In the genomic region with DNA sequence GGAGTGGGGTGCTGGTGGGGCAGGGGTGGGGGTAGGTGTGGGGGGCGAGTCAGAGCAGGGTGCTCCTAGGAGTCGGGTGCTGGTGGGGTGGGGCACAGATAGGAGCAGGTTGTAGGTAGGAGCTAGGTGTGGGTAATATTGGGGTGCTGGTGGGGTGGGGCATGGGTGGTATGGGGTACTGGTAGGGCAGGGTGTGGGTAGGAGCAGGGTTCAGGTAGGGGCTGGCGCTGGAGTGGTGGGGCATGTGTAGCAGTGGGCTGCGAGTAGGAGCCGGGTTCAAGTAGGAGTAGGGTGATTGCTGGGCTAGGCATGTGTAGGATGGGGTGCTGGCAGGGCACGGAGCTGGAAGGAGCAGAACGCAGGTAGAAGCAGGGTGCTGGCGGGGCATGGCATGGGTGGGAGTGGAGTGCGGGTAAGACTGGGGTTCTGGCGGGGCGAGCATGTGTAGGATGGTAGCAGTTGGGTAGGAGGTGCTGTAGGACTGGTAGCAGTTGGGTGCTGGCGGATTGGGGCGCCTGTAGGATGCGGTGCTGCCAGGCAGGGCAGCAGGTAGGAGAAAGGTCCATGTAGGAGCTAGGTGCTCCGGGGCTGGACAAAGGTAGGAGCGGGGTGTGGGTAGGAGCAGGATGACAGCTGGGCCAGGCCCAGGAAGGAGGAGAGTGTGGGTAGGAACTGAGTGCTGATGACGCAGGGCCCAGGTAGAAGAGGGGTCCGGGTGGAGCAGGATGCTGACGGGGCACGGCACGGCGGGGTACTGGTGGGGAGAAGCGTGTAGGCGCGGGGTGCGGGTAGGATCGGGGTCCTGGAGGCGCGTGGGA, we compare ENCODE assay signal across 10 cellular contexts.
DNase-seq lines count a peak whose midpoint lies in the region; ATAC-seq and TF ChIP-seq lines count a peak whose summit lies in the region.
"Had no signal": no experiment of that assay in that cellular context is flagged by ENCODE, and none has a peak within 500 bp of the region (broad histone marks: within the 10 kb centered on the region; RNA-seq: fewer than 3 reads in every experiment).

No MANE protein-coding gene starts in this region.

- intact Hi-C loops in head of caudate nucleus (cut with DNase I) (no loop called here), spleen (cut with DNase I; ENCODE audit: low total_unique reads) (no loop called here)

- TF ChIP-seq POLR2A in spleen (IDR thresholded peaks at IDR 0.05): no peak

- H3K27ac ChIP-seq in H9 (ENCODE audit: insufficient read length, low read depth, low read length): no peak overlapping the region
- peak overlapping the region in 7 of 8 donors; percentile 9 to 79 (median 74) for H3K27ac ChIP-seq in spleen
- H3K27ac ChIP-seq: WERI-Rb-1 had no signal

- no peak overlapping the region for H2AK5ac ChIP-seq in H9 (ENCODE audit: insufficient read length, low read length)

- ATAC-seq in HG03571 (IDR thresholded peaks at IDR 0.05; ENCODE audit: unreplicated experiment): no peak
- ATAC-seq in HG02642 (IDR thresholded peaks at IDR 0.05; ENCODE audit: poor library complexity, unreplicated experiment): no peak

- H3K4me3 ChIP-seq in spleen: peak overlapping the region in 7 of 8 donors; percentile 23 to 67 (median 42)

- H3K9me3 Mint-ChIP-seq in H9: no peaks in the 10 kb centered on the region
- no peaks in the 10 kb centered on the region for H3K9me3 Mint-ChIP-seq in activated T-cell treated with anti-CD3 and anti-CD28 coated beads, Interleukin-2, amount 50 U/mL, for 24 hours
- H3K9me3 Mint-ChIP-seq: immature natural killer cell had no signal

- H3K9ac ChIP-seq in H9 (ENCODE audit: extremely low read depth, insufficient read length, low read length): no peak overlapping the region

- peaks cover 5% of the 10 kb centered on the region; the same call in 1 of the 2 replicates for H3K27me3 ChIP-seq in H9 (ENCODE audit: insufficient read depth, low read length)
- H3K27me3 ChIP-seq in spleen (replicated peaks in 1 of 7): peaks cover 0 to 38% (median 0%) of the 10 kb centered on the region in 7 donors

- H2BK15ac ChIP-seq in H9 (ENCODE audit: low read depth, low read length): no peak overlapping the region

- peaks cover 8 to 19% of the 10 kb centered on the region in 2 experiments for H3K4me1 Mint-ChIP-seq in H9
- H3K4me1 Mint-ChIP-seq in activated T-cell treated with anti-CD3 and anti-CD28 coated beads, Interleukin-2, amount 50 U/mL, for 24 hours (ENCODE audit: low read depth): peaks cover 19% of the 10 kb centered on the region
- H3K4me1 Mint-ChIP-seq: immature natural killer cell had no signal

- no peak overlapping the region for H2AFZ ChIP-seq in H9 (ENCODE audit: low read length)

- no peaks in the 10 kb centered on the region for H3K79me1 ChIP-seq in H9 (ENCODE audit: insufficient read depth, low read depth, low read length, poor library complexity, severe bottlenecking)

- H3K9me3 ChIP-seq in H9 (ENCODE audit: control insufficient read depth, low read depth, low read length) (no peaks in the 10 kb centered on the region), spleen (no peaks in the 10 kb centered on the region)

- H3K79me2 ChIP-seq in H9 (ENCODE audit: insufficient read depth, low read length): no peaks in the 10 kb centered on the region

- no peaks in the 10 kb centered on the region for H3K36me3 Mint-ChIP-seq in H9 (ENCODE audit: insufficient read depth in 1 of 3, low read depth in 3 of 3)
- H3K36me3 Mint-ChIP-seq in activated T-cell treated with anti-CD3 and anti-CD28 coated beads, Interleukin-2, amount 50 U/mL, for 24 hours (ENCODE audit: low read depth): no peaks in the 10 kb centered on the region
- H3K36me3 Mint-ChIP-seq: immature natural killer cell had no signal

- no peaks in the 10 kb centered on the region for H4K20me1 ChIP-seq in H9 (ENCODE audit: control insufficient read depth, insufficient read depth, insufficient read length)

- no peak overlapping the region for H3K14ac ChIP-seq in H9 (ENCODE audit: insufficient read depth, low read length)

- peaks cover 25% of the 10 kb centered on the region for H3K27me3 Mint-ChIP-seq in H9 (ENCODE audit: low read depth)
- H3K27me3 Mint-ChIP-seq in activated T-cell treated with anti-CD3 and anti-CD28 coated beads, Interleukin-2, amount 50 U/mL, for 24 hours: peaks cover 26% of the 10 kb centered on the region

- TF ChIP-seq CTCF in H9 (conservative IDR thresholded peaks at IDR 0.05): no peak
- TF ChIP-seq CTCF in spleen (IDR thresholded peaks at IDR 0.05 in 8 of 11, conservative IDR thresholded peaks at IDR 0.05 in 3 of 11): no peak

- H3K4me1 ChIP-seq in H9 (ENCODE audit: insufficient read depth, low read length): no peaks in the 10 kb centered on the region; the same call in 1 of the 2 replicates
- peaks cover 0 to 26% (median 4%) of the 10 kb centered on the region in 6 donors for H3K4me1 ChIP-seq in spleen

- H3T11ph ChIP-seq in H9 (ENCODE audit: low read length): no peak overlapping the region

- H2BK12ac ChIP-seq in H9 (ENCODE audit: insufficient read length, low read depth, low read length): no peak overlapping the region

- H3K4ac ChIP-seq in H9 (ENCODE audit: low read depth, low read length): no peak overlapping the region

- H3K4me3 Mint-ChIP-seq in H9: peak overlapping the region; percentile 49 to 60; a peak in 4 of 5 replicates
- peak overlapping the region; percentile 68 for H3K4me3 Mint-ChIP-seq in activated T-cell treated with anti-CD3 and anti-CD28 coated beads, Interleukin-2, amount 50 U/mL, for 24 hours
- H3K4me3 Mint-ChIP-seq: immature natural killer cell had no signal

- H3K36me3 ChIP-seq in spleen: no peaks in the 10 kb centered on the region
- H3K36me3 ChIP-seq: WERI-Rb-1 had no signal

- no peak overlapping the region for H2BK20ac ChIP-seq in H9 (ENCODE audit: low read depth, low read length, poor library complexity, severe bottlenecking)

- H4K5ac ChIP-seq in H9 (ENCODE audit: insufficient read length, low read depth, low read length): no peak overlapping the region

- no peak overlapping the region for H4K91ac ChIP-seq in H9 (ENCODE audit: insufficient read length, low read depth, low read length)

- H3K18ac ChIP-seq in H9 (ENCODE audit: insufficient read length, low read depth, low read length): no peak overlapping the region

- no peak overlapping the region for H2BK5ac ChIP-seq in H9 (ENCODE audit: insufficient read length, low read length)

- H4K8ac ChIP-seq in H9 (replicated peaks; ENCODE audit: insufficient read length, low read depth, low read length): no peak overlapping the region

- H3K23ac ChIP-seq in H9 (ENCODE audit: insufficient read length, low read depth, low read length): no peak overlapping the region

- no peak overlapping the region for H3K56ac ChIP-seq in H9 (ENCODE audit: insufficient read length, low read depth, low read length)

- H3K4me2 ChIP-seq in H9 (ENCODE audit: insufficient read depth, insufficient read length, low read length): peak overlapping the region; percentile 93

- peaks cover 15% of the 10 kb centered on the region for H3K23me2 ChIP-seq in H9 (ENCODE audit: insufficient read length, low read depth, low read length, poor library complexity, severe bottlenecking)

- no CpG with 5 or more reads among the region's 29 CpGs for WGBS in H9 (ENCODE audit: extremely low coverage, insufficient read length, low lambda C conversion rate)
- 45 to 52% (median 51%) methylated on average over 29 of the region's 29 CpGs for WGBS in spleen, 5 donors

- H3K27ac Mint-ChIP-seq in H9: no peak overlapping the region
- H3K27ac Mint-ChIP-seq in activated T-cell treated with anti-CD3 and anti-CD28 coated beads, Interleukin-2, amount 50 U/mL, for 24 hours: no peak overlapping the region

- DNase-seq in H9 (no peak), head of caudate nucleus (peak in 41 of 42 donors; percentile 7 to 85 (median 59)), spleen (no peak), SHP77 (lab: John Stamatoyannopoulos, UW) (no peak)
- peak; percentile 29 for DNase-seq in activated T-cell treated with anti-CD3 and anti-CD28 coated beads, Interleukin-2, amount 50 U/mL, for 24 hours
- DNase-seq: immature natural killer cell; NK-92 treated with Interleukin-12 subunit alpha and Interleukin-12 subunit beta, amount 100 ng/mL, for 24 hours; WERI-Rb-1 had no signal

- no peak overlapping the region for H2BK120ac ChIP-seq in H9 (ENCODE audit: low read depth, low read length, poor library complexity, severe bottlenecking)

Comparison
In these comparisons a context has a peak if more than half of its experiments do, and no peak if none do; other contexts are left out.
1. DNase-seq: peak in activated T-cell treated with anti-CD3 and anti-CD28 coated beads, Interleukin-2, amount 50 U/mL, for 24 hours (single experiment) and head of caudate nucleus (41 of 42); none in H9 (single experiment), spleen (single experiment) and SHP77 (0 of 2).